21 cellular contexts compared by ENCODE assay signal in genomic region chr2:26707747-26708146, GRCh38. TPM values are rescaled to one million over a fixed set of nuclear protein-coding genes. Genes with fewer than 3 reads are reported as not detected.
DNase-seq lines count a peak whose midpoint lies in the region; ATAC-seq and TF ChIP-seq lines count a peak whose summit lies in the region.
"Had no signal": no experiment of that assay in that cellular context is flagged by ENCODE, and none has a peak within 500 bp of the region (broad histone marks: within the 10 kb centered on the region; RNA-seq: fewer than 3 reads in every experiment).

No MANE protein-coding gene starts in this region.

- TF ChIP-seq POLR2A in heart left ventricle (IDR thresholded peaks at IDR 0.05): no peak

- H2BK120ac ChIP-seq in neuronal stem cell (ENCODE audit: low read depth, low read length): peak overlapping the region; percentile 16

- no peaks in the 10 kb centered on the region for H3K36me3 ChIP-seq in left ventricle myocardium inferior
- no peaks in the 10 kb centered on the region for H3K36me3 ChIP-seq in heart left ventricle
- H3K36me3 ChIP-seq in neuronal stem cell (replicated peaks in 1 of 2; ENCODE audit: control insufficient read depth in 2 of 2, insufficient read depth in 2 of 2, low read length in 2 of 2): no peaks in the 10 kb centered on the region
- H3K36me3 ChIP-seq: SJSA1 had no signal

- H2AFZ ChIP-seq in neuronal stem cell (ENCODE audit: low read length): no peak overlapping the region

- H3K23ac ChIP-seq in neuronal stem cell (ENCODE audit: low read depth, low read length, poor library complexity): no peak overlapping the region

- H2AK5ac ChIP-seq in neuronal stem cell (ENCODE audit: low read depth, low read length): no peak overlapping the region

- no peak overlapping the region for H4K8ac ChIP-seq in neuronal stem cell (ENCODE audit: low read depth, low read length)

- H3K9me3 ChIP-seq in left ventricle myocardium inferior (replicated peaks) (no peaks in the 10 kb centered on the region), heart left ventricle (no peaks in the 10 kb centered on the region), neuronal stem cell (replicated peaks in 1 of 2; ENCODE audit: control insufficient read depth in 2 of 2, insufficient read depth in 1 of 2, low read depth in 1 of 2, low read length in 2 of 2) (no peaks in the 10 kb centered on the region)
- H3K9me3 ChIP-seq: SJSA1 had no signal

- no peak overlapping the region for H4K91ac ChIP-seq in neuronal stem cell (ENCODE audit: low read depth, low read length, poor library complexity)

- no peak overlapping the region for H2BK5ac ChIP-seq in neuronal stem cell (ENCODE audit: low read length)

- TF ChIP-seq CTCF in left ventricle myocardium inferior (IDR thresholded peaks at IDR 0.05; ENCODE audit: borderline replicate concordance) (no peak), heart left ventricle (IDR thresholded peaks at IDR 0.05) (no peak), glutamatergic neuron (IDR thresholded peaks at IDR 0.05; ENCODE audit: partially characterized antibody, unreplicated experiment) (no peak), type B pancreatic cell (conservative IDR thresholded peaks at IDR 0.05) (no peak)

- intact Hi-C loops in left ventricle myocardium inferior (cut with micrococcal nuclease): no loop called here
- intact Hi-C loops in heart left ventricle (cut with DNase I): no loop called here

- DNase-seq in left ventricle myocardium inferior (no peak), heart left ventricle (no peak), glutamatergic neuron (no peak), neuronal stem cell (ENCODE audit: low spot score) (no peak), type B pancreatic cell (ENCODE audit: extremely low spot score, unreplicated experiment) (no peak), NCI-H446 treated with DMSO at 0.1 percent for 48 hours (lab: John Stamatoyannopoulos, UW) (no peak)
- DNase-seq in activated T-cell treated with anti-CD3 and anti-CD28 coated beads, Interleukin-2, amount 50 U/mL, for 48 hours: no peak
- DNase-seq in activated CD4-positive, alpha-beta T cell treated with anti-CD3 and anti-CD28 coated beads, Interleukin-2, amount 10 ng/mL, durations not matched to agents 7 days and 5 days: no peak
- DNase-seq: AML-193, DMS53, EL, GF-D8, NCI-H1694, NCI-H2081, NCI-H2171, NCI-H345, NCI-H524 treated with DMSO at 0.1 percent for 48 hours, OCI-M1 had no signal

- H3K4me3 Mint-ChIP-seq in glutamatergic neuron (ENCODE audit: unreplicated experiment) (no peak overlapping the region), type B pancreatic cell (peak overlapping the region; percentile 70)
- no peak overlapping the region for H3K4me3 Mint-ChIP-seq in activated CD4-positive, alpha-beta T cell treated with anti-CD3 and anti-CD28 coated beads, Interleukin-2, amount 10 ng/mL, durations not matched to agents 7 days and 5 days
- H3K4me3 Mint-ChIP-seq: IgD-negative memory B cell had no signal

- no peaks in the 10 kb centered on the region for H3K79me1 ChIP-seq in neuronal stem cell (ENCODE audit: low read depth, low read length)

- no peak overlapping the region for H3K9ac ChIP-seq in neuronal stem cell (ENCODE audit: low read depth, low read length, poor library complexity)

- H3K4me2 ChIP-seq in neuronal stem cell (ENCODE audit: insufficient read depth, low read length, poor library complexity, severe bottlenecking): no peak overlapping the region

- H3K9me3 Mint-ChIP-seq in glutamatergic neuron (ENCODE audit: unreplicated experiment): peaks cover 7% of the 10 kb centered on the region
- no peaks in the 10 kb centered on the region for H3K9me3 Mint-ChIP-seq in type B pancreatic cell
- H3K9me3 Mint-ChIP-seq in activated CD4-positive, alpha-beta T cell treated with anti-CD3 and anti-CD28 coated beads, Interleukin-2, amount 10 ng/mL, durations not matched to agents 7 days and 5 days: no peaks in the 10 kb centered on the region

- POLR2A ChIA-PET in activated CD4-positive, alpha-beta T cell treated with anti-CD3 and anti-CD28 coated beads, Interleukin-2, amount 10 ng/mL, durations not matched to agents 7 days and 5 days (lab: Charles Lee): no interaction called here

- H3K4ac ChIP-seq in neuronal stem cell (ENCODE audit: low read length): no peak overlapping the region

- peaks cover 7% of the 10 kb centered on the region for H3K27me3 Mint-ChIP-seq in glutamatergic neuron (ENCODE audit: unreplicated experiment)
- H3K27me3 Mint-ChIP-seq in type B pancreatic cell: no peaks in the 10 kb centered on the region
- H3K27me3 Mint-ChIP-seq in activated CD4-positive, alpha-beta T cell treated with anti-CD3 and anti-CD28 coated beads, Interleukin-2, amount 10 ng/mL, durations not matched to agents 7 days and 5 days: no peaks in the 10 kb centered on the region

- H3K18ac ChIP-seq in neuronal stem cell (ENCODE audit: low read length): no peak overlapping the region

- peak overlapping the region; percentile 20 for H3K27ac Mint-ChIP-seq in glutamatergic neuron (ENCODE audit: unreplicated experiment)
- no peak overlapping the region for H3K27ac Mint-ChIP-seq in type B pancreatic cell
- H3K27ac Mint-ChIP-seq in activated CD4-positive, alpha-beta T cell treated with anti-CD3 and anti-CD28 coated beads, Interleukin-2, amount 10 ng/mL, durations not matched to agents 7 days and 5 days: no peak overlapping the region
- H3K27ac Mint-ChIP-seq: IgD-negative memory B cell had no signal

- H3K4me3 ChIP-seq in left ventricle myocardium inferior (no peak overlapping the region), heart left ventricle (no peak overlapping the region), neuronal stem cell (ENCODE audit: low read length in 2 of 2) (no peak overlapping the region)
- H3K4me3 ChIP-seq: SJSA1 had no signal

- no peaks in the 10 kb centered on the region for H3K27me3 ChIP-seq in left ventricle myocardium inferior (ENCODE audit: low read depth)
- no peaks in the 10 kb centered on the region for H3K27me3 ChIP-seq in heart left ventricle
- no peaks in the 10 kb centered on the region for H3K27me3 ChIP-seq in neuronal stem cell (ENCODE audit: control insufficient read depth in 3 of 3, insufficient read depth in 3 of 3, low read depth in 1 of 3, low read length in 3 of 3)

- 71 to 79% (median 76%) methylated on average over 5 of the region's 5 CpGs for WGBS in heart left ventricle, 4 donors
- WGBS in neuronal stem cell (ENCODE audit: extremely low coverage in 2 of 2, insufficient read length in 2 of 2, insufficient replicate concordance in 1 of 2), 2 donors: no CpG with 5 or more reads among the region's 5 CpGs

- H2BK12ac ChIP-seq in neuronal stem cell (ENCODE audit: low read length): peak overlapping the region; percentile 36

- peak overlapping the region; percentile 3 for H2BK15ac ChIP-seq in neuronal stem cell (ENCODE audit: low read length)

- H3K4me1 ChIP-seq in left ventricle myocardium inferior: peaks cover 59% of the 10 kb centered on the region
- peaks cover 0 to 57% (median 20%) of the 10 kb centered on the region in 12 donors for H3K4me1 ChIP-seq in heart left ventricle
- H3K4me1 ChIP-seq in neuronal stem cell (ENCODE audit: control insufficient read depth in 2 of 2, insufficient read depth in 1 of 2, low read depth in 1 of 2, low read length in 2 of 2): peaks cover 19 to 25% of the 10 kb centered on the region in 2 donors
- H3K4me1 ChIP-seq: SJSA1 had no signal

- H3K27ac ChIP-seq in left ventricle myocardium inferior (replicated peaks): peak overlapping the region; percentile 49
- H3K27ac ChIP-seq in heart left ventricle: peak overlapping the region in 2 of 12 donors; percentile 31 to 34
- no peak overlapping the region for H3K27ac ChIP-seq in neuronal stem cell (replicated peaks; ENCODE audit: low read length)
- H3K27ac ChIP-seq: SJSA1 had no signal

- CTCF ChIA-PET in activated CD4-positive, alpha-beta T cell treated with anti-CD3 and anti-CD28 coated beads, Interleukin-2, amount 10 ng/mL, durations not matched to agents 7 days and 5 days (lab: Charles Lee): no interaction called here

- H3K4me1 Mint-ChIP-seq in glutamatergic neuron (ENCODE audit: low read depth, unreplicated experiment) (peaks cover 34% of the 10 kb centered on the region), type B pancreatic cell (ENCODE audit: unreplicated experiment) (peaks cover 41% of the 10 kb centered on the region)
- H3K4me1 Mint-ChIP-seq in activated CD4-positive, alpha-beta T cell treated with anti-CD3 and anti-CD28 coated beads, Interleukin-2, amount 10 ng/mL, durations not matched to agents 7 days and 5 days: no peaks in the 10 kb centered on the region

- no peak for ATAC-seq in heart left ventricle
- ATAC-seq: HCT116 had no signal

- H3K36me3 Mint-ChIP-seq in glutamatergic neuron (ENCODE audit: unreplicated experiment) (peaks cover 5% of the 10 kb centered on the region), type B pancreatic cell (no peaks in the 10 kb centered on the region)
- H3K36me3 Mint-ChIP-seq in activated CD4-positive, alpha-beta T cell treated with anti-CD3 and anti-CD28 coated beads, Interleukin-2, amount 10 ng/mL, durations not matched to agents 7 days and 5 days (ENCODE audit: low read depth): no peaks in the 10 kb centered on the region
- H3K36me3 Mint-ChIP-seq: IgD-negative memory B cell had no signal

- H3K14ac ChIP-seq in neuronal stem cell (ENCODE audit: low read length): no peak overlapping the region

RNA-seq across cellular contexts. Expression of gene KCNK3, which starts 15.2 kb away (rescaled TPM):
- total RNA-seq in left ventricle myocardium inferior (3.2 TPM), heart left ventricle (10 to 100 TPM in 1 of 9 donors, 1 to 10 TPM in 6, under 1 TPM in 2; 0.61 to 12.2 (median 2.1) TPM), glutamatergic neuron (ENCODE audit: unreplicated experiment) (21.7 TPM), type B pancreatic cell (ENCODE audit: low replicate concordance) (2.7 and 7.7 TPM in 2 replicates)
- polyA plus RNA-seq in heart left ventricle: 1 to 10 TPM; 1.9 to 3.7 TPM
- 0.03 TPM for polyA plus RNA-seq in neuronal stem cell (2013, experiment 1 of 2)
- polyA plus RNA-seq in neuronal stem cell (2013, experiment 2 of 2): 0.01 TPM
- not detected for total RNA-seq in activated CD4-positive, alpha-beta T cell treated with anti-CD3 and anti-CD28 coated beads, Interleukin-2, amount 10 ng/mL, durations not matched to agents 7 days and 5 days
- total RNA-seq: SJSA1 had no signal
- polyA plus RNA-seq: IgD-negative memory B cell had no signal

RNA-seq across cellular contexts. Expression of gene SLC35F6, which starts 56.3 kb away (rescaled TPM):
- total RNA-seq in left ventricle myocardium inferior (19.6 TPM), heart left ventricle (10 to 100 TPM; 17.2 to 70.5 (median 27.2) TPM), glutamatergic neuron (ENCODE audit: unreplicated experiment) (28.8 TPM), type B pancreatic cell (ENCODE audit: low replicate concordance) (28.5 and 31.6 TPM in 2 replicates)
- polyA plus RNA-seq in heart left ventricle: 10 to 100 TPM; 14.4 to 28.3 TPM
- 8.5 TPM for polyA plus RNA-seq in neuronal stem cell (2013, experiment 1 of 2)
- 9.6 TPM for polyA plus RNA-seq in neuronal stem cell (2013, experiment 2 of 2)
- 10 to 100 TPM; 20.2 to 20.6 TPM for total RNA-seq in activated CD4-positive, alpha-beta T cell treated with anti-CD3 and anti-CD28 coated beads, Interleukin-2, amount 10 ng/mL, durations not matched to agents 7 days and 5 days
